8 cellular contexts compared by ENCODE assay signal in the genomic region with DNA sequence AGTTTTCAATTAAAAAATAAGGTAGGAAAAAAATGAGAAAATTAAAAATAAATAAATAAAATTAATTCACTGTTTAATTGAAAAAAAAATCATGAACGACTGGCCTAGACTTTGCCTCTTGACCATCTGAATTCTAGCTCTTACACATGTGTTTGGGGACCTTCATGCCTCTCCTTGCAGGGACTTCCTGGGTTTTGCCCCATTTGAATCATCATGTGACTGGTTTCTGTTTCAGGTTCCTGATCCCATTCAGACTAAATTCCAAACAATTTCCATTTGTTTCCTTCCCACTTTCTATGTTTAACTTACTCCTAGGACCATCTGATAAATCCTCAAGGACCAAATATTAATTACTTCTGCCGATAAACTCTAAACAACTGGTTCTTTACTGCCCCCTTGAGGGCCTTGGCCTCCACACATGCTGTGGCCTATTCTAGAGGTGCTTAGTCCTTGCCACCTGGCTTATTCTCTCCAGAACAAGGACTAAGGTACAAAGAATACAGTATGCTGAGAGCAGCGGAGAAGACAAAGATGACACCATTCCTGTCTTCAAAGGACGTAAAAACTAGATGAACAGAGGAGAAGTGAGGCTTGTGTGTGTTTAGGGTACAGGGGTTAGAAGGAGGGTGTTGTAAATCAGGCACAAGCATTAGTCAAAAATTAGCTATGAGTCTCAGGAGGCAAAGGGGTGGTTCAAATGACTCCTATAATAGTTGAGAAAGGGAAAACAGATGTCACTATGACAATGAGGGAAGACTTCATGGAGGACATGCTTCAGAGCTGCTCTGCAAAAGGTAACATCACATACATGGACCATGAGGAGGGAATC.
A peak's percentile ranks its signal among the peaks of the same experiment; 100 is the strongest.
DNase-seq lines count a peak whose midpoint lies in the region; ATAC-seq and TF ChIP-seq lines count a peak whose summit lies in the region.

No MANE protein-coding gene starts in this region.

- H3K27me3 Mint-ChIP-seq in stimulated activated naive B cell treated with anti-CD40 and anti-IgM and Interleukin-4, amounts not matched to agents 10 μg/mL and 1 μg/mL and 100 μg/mL, for 72 hours = no peaks in the 10 kb centered on the region

- H3K9me3 ChIP-seq in cardiac muscle cell (ENCODE audit: low read depth) (no peaks in the 10 kb centered on the region), Peyer's patch (no peaks in the 10 kb centered on the region)

- no peak overlapping the region for H3K4me3 Mint-ChIP-seq in stimulated activated naive B cell treated with anti-CD40 and anti-IgM and Interleukin-4, amounts not matched to agents 10 μg/mL and 1 μg/mL and 100 μg/mL, for 72 hours

- DNase-seq in cardiac muscle cell (ENCODE audit: low read depth in 1 of 2, low spot score in 1 of 2) (peak; percentile 15 to 59), Right ventricle myocardium inferior (ENCODE audit: missing footprints) (no peak), KBM-7 (peak; percentile 77), Peyer's patch (peak in 1 of 3 donors; percentile 50), fibroblast of peridontal ligament (ENCODE audit: extremely low read depth) (peak; percentile 29), HCEC 1CT (no peak)
- DNase-seq in stimulated activated naive B cell treated with anti-CD40 and anti-IgM and Interleukin-4, amounts not matched to agents 10 μg/mL and 1 μg/mL and 100 μg/mL, for 72 hours = no peak

- H3K4me1 ChIP-seq in cardiac muscle cell (ENCODE audit: low read depth) (peaks cover 5% of the 10 kb centered on the region), Peyer's patch (no peaks in the 10 kb centered on the region)

- no peaks in the 10 kb centered on the region for H3K4me1 Mint-ChIP-seq in stimulated activated naive B cell treated with anti-CD40 and anti-IgM and Interleukin-4, amounts not matched to agents 10 μg/mL and 1 μg/mL and 100 μg/mL, for 72 hours

- TF ChIP-seq POLR2A in Peyer's patch (IDR thresholded peaks at IDR 0.05) = no peak

- H3K36me3 ChIP-seq in cardiac muscle cell (no peaks in the 10 kb centered on the region), Peyer's patch (no peaks in the 10 kb centered on the region)

- H3K4me3 ChIP-seq in cardiac muscle cell (no peak overlapping the region), Peyer's patch (no peak overlapping the region)

- ATAC-seq in Right ventricle myocardium inferior = no peak
- ATAC-seq in GM21723 (IDR thresholded peaks at IDR 0.05; ENCODE audit: unreplicated experiment) = peak; percentile 87
- peak; percentile 48 to 50 for ATAC-seq in stimulated activated naive B cell treated with anti-CD40 and anti-IgM and Interleukin-4, amounts not matched to agents 10 μg/mL and 1 μg/mL and 100 μg/mL, for 72 hours (replicated peaks)

- H3K9me3 Mint-ChIP-seq in stimulated activated naive B cell treated with anti-CD40 and anti-IgM and Interleukin-4, amounts not matched to agents 10 μg/mL and 1 μg/mL and 100 μg/mL, for 72 hours = peaks cover 0 to 1% of the 10 kb centered on the region in 2 donors

- TF ChIP-seq CTCF in cardiac muscle cell (IDR thresholded peaks at IDR 0.05; ENCODE audit: low read depth, low read length) (peak; percentile 58), Peyer's patch (IDR thresholded peaks at IDR 0.05) (peak in 4 of 6 experiments; percentile 15 to 51 (median 46))

- H3K36me3 Mint-ChIP-seq in stimulated activated naive B cell treated with anti-CD40 and anti-IgM and Interleukin-4, amounts not matched to agents 10 μg/mL and 1 μg/mL and 100 μg/mL, for 72 hours = no peaks in the 10 kb centered on the region

- in situ Hi-C loops in KBM-7 (cut with MboI; ENCODE audit: low pct_unique_long_range_greater_than_20kb, low sequenced_read_pairs) = loop anchor here (25.0 kb wide), 1 partner anchor 164 kb away; no protein-coding TSS in a partner anchor

- H3K27ac Mint-ChIP-seq in stimulated activated naive B cell treated with anti-CD40 and anti-IgM and Interleukin-4, amounts not matched to agents 10 μg/mL and 1 μg/mL and 100 μg/mL, for 72 hours = no peak overlapping the region

- H3K27me3 ChIP-seq in cardiac muscle cell (no peaks in the 10 kb centered on the region), Peyer's patch (no peaks in the 10 kb centered on the region)

- intact Hi-C loops in Right ventricle myocardium inferior (cut with DNase I) = no loop called here

- H3K27ac ChIP-seq in cardiac muscle cell = no peak overlapping the region
- no peak overlapping the region for H3K27ac ChIP-seq in Peyer's patch

Comparison
In these comparisons a context has a peak if more than half of its experiments do, and no peak if none do; other contexts are left out.
1. DNase-seq: peak in cardiac muscle cell (2 of 2), KBM-7 (single experiment) and fibroblast of peridontal ligament (single experiment); none in Right ventricle myocardium inferior (single experiment), stimulated activated naive B cell treated with anti-CD40 and anti-IgM and Interleukin-4, amounts not matched to agents 10 μg/mL and 1 μg/mL and 100 μg/mL, for 72 hours (single experiment) and HCEC 1CT (single experiment).